ENCODE assay signal across 20 cellular contexts in the genomic region with DNA sequence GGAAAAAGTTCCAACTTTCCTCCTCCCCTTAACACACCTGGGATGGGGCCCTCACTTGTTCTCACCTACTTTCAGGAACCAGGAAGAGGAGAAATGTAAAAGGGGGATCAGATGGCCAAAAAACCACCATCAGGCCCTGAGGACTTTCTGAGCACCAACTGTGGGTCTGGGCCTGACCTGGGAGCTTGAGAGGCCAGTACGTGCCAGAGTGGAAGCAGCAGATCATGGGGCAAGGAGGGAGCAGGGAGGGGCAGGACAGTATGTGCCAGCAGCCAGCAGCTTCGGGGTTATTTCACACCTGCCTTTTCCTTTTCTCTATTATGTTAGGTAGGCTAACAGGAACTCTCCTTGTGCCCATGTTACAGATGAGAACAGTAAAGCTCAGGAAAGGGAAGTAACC.
A peak's percentile ranks its signal among the peaks of the same experiment; 100 is the strongest.
DNase-seq lines count a peak whose midpoint lies in the region; ATAC-seq and TF ChIP-seq lines count a peak whose summit lies in the region.
"Had no signal": no experiment of that assay in that cellular context is flagged by ENCODE, and none has a peak within 500 bp of the region (broad histone marks: within the 10 kb centered on the region; RNA-seq: fewer than 3 reads in every experiment).

No MANE protein-coding gene starts in this region.

- 91% methylated on average over 2 of the region's 2 CpGs for WGBS in esophagus muscularis mucosa
- no CpG with 5 or more reads among the region's 2 CpGs for WGBS in neuronal stem cell (ENCODE audit: extremely low coverage in 2 of 2, insufficient read length in 2 of 2, insufficient replicate concordance in 1 of 2), 2 donors

- DNase-seq in T-helper 2 cell treated with Interferon-gamma antibody and Interleukin-4, amounts not matched to agents 5 μg/mL and 100 μg/mL, for 36 hours (ENCODE audit: low spot score), result peak; percentile 2
- no peak for DNase-seq in T-helper 2 cell
- peak; percentile 2 for DNase-seq in D341Med (ENCODE audit: low spot score)
- peak; percentile 90 for DNase-seq in esophagus muscularis mucosa (ENCODE audit: extremely low spot score)
- no peak for DNase-seq in neuronal stem cell (ENCODE audit: low spot score)
- no peak for DNase-seq in GM19238 (ENCODE audit: insufficient read length, low spot score)
- DNase-seq: AML-193, DMS79, HFFc6, NCI-H1417, NCI-H187 treated with DMSO at 0.1 percent for 48 hours, NCI-H226, NCI-H524, RPMI8226, SHP77 treated with DMSO at 0.1 percent for 48 hours had no signal

- no peaks in the 10 kb centered on the region for H3K27me3 ChIP-seq in esophagus muscularis mucosa
- peaks cover 0 to 3% (median 0%) of the 10 kb centered on the region in 3 experiments for H3K27me3 ChIP-seq in neuronal stem cell (ENCODE audit: control insufficient read depth in 3 of 3, insufficient read depth in 3 of 3, low read depth in 1 of 3, low read length in 3 of 3)

- H2BK5ac ChIP-seq in neuronal stem cell (ENCODE audit: low read length), result no peak overlapping the region

- no peak overlapping the region for H2AK5ac ChIP-seq in neuronal stem cell (ENCODE audit: low read depth, low read length)

- TF ChIP-seq POLR2A in esophagus muscularis mucosa (IDR thresholded peaks at IDR 0.05; ENCODE audit: low read depth), result no peak

- no peak overlapping the region for H3K9ac ChIP-seq in neuronal stem cell (ENCODE audit: low read depth, low read length, poor library complexity)
- H3K9ac ChIP-seq: KMS-11 had no signal

- H3K9me3 ChIP-seq in esophagus muscularis mucosa, result no peaks in the 10 kb centered on the region
- no peaks in the 10 kb centered on the region for H3K9me3 ChIP-seq in neuronal stem cell (replicated peaks in 1 of 2; ENCODE audit: control insufficient read depth in 2 of 2, insufficient read depth in 1 of 2, low read depth in 1 of 2, low read length in 2 of 2)

- H3K9me3 Mint-ChIP-seq in T-helper 2 cell treated with Interferon-gamma antibody and Interleukin-4, amounts not matched to agents 5 μg/mL and 100 μg/mL, for 36 hours, result no peaks in the 10 kb centered on the region
- H3K9me3 Mint-ChIP-seq: HFFc6 had no signal

- H3K4me3 ChIP-seq in esophagus muscularis mucosa (no peak overlapping the region), neuronal stem cell (ENCODE audit: low read length in 2 of 2) (no peak overlapping the region)

- H2BK15ac ChIP-seq in neuronal stem cell (ENCODE audit: low read length), result no peak overlapping the region

- H3K4me1 ChIP-seq in esophagus muscularis mucosa, result no peaks in the 10 kb centered on the region
- peaks cover 0 to 19% of the 10 kb centered on the region in 2 donors for H3K4me1 ChIP-seq in neuronal stem cell (ENCODE audit: control insufficient read depth in 2 of 2, insufficient read depth in 1 of 2, low read depth in 1 of 2, low read length in 2 of 2)

- H3K23ac ChIP-seq in neuronal stem cell (ENCODE audit: low read depth, low read length, poor library complexity), result no peak overlapping the region

- no peak overlapping the region for H3K4me2 ChIP-seq in neuronal stem cell (ENCODE audit: insufficient read depth, low read length, poor library complexity, severe bottlenecking)
- H3K4me2 ChIP-seq: KMS-11 had no signal

- H4K8ac ChIP-seq in neuronal stem cell (ENCODE audit: low read depth, low read length), result no peak overlapping the region

- no peak for TF ChIP-seq EP300 in esophagus muscularis mucosa (IDR thresholded peaks at IDR 0.05)

- H3K36me3 ChIP-seq in esophagus muscularis mucosa (no peaks in the 10 kb centered on the region), neuronal stem cell (replicated peaks in 1 of 2; ENCODE audit: control insufficient read depth in 2 of 2, insufficient read depth in 2 of 2, low read length in 2 of 2) (no peaks in the 10 kb centered on the region)

- H3K18ac ChIP-seq in neuronal stem cell (ENCODE audit: low read length), result peak overlapping the region; percentile 69

- H2BK12ac ChIP-seq in neuronal stem cell (ENCODE audit: low read length), result no peak overlapping the region

- peaks cover 1% of the 10 kb centered on the region for H3K4me1 Mint-ChIP-seq in T-helper 2 cell treated with Interferon-gamma antibody and Interleukin-4, amounts not matched to agents 5 μg/mL and 100 μg/mL, for 36 hours (ENCODE audit: low read depth)

- intact Hi-C loops in esophagus muscularis mucosa (cut with DNase I), result no loop called here

- no peak overlapping the region for H2BK120ac ChIP-seq in neuronal stem cell (ENCODE audit: low read depth, low read length)

- H3K36me3 Mint-ChIP-seq in T-helper 2 cell treated with Interferon-gamma antibody and Interleukin-4, amounts not matched to agents 5 μg/mL and 100 μg/mL, for 36 hours (ENCODE audit: low read depth), result no peaks in the 10 kb centered on the region

- H3K27ac ChIP-seq in esophagus muscularis mucosa (replicated peaks in 1 of 4) (no peak overlapping the region), neuronal stem cell (replicated peaks; ENCODE audit: low read length) (no peak overlapping the region)
- H3K27ac ChIP-seq: 22Rv1, C4-2B, KMS-11 had no signal

- no peak overlapping the region for H3K14ac ChIP-seq in neuronal stem cell (ENCODE audit: low read length)

- H3K79me1 ChIP-seq in neuronal stem cell (ENCODE audit: low read depth, low read length), result no peaks in the 10 kb centered on the region

- no peak overlapping the region for H2AFZ ChIP-seq in neuronal stem cell (ENCODE audit: low read length)

- H3K4me3 Mint-ChIP-seq in T-helper 2 cell treated with Interferon-gamma antibody and Interleukin-4, amounts not matched to agents 5 μg/mL and 100 μg/mL, for 36 hours, result no peak overlapping the region
- H3K4me3 Mint-ChIP-seq: HFFc6 had no signal

- no peak for ATAC-seq in GM21447 (IDR thresholded peaks at IDR 0.05; ENCODE audit: unreplicated experiment)
- ATAC-seq in HG03280 (IDR thresholded peaks at IDR 0.05; ENCODE audit: unreplicated experiment), result no peak

- H3K27me3 Mint-ChIP-seq in T-helper 2 cell treated with Interferon-gamma antibody and Interleukin-4, amounts not matched to agents 5 μg/mL and 100 μg/mL, for 36 hours (ENCODE audit: low read depth), result peaks cover 9% of the 10 kb centered on the region

- H3K27ac Mint-ChIP-seq in T-helper 2 cell treated with Interferon-gamma antibody and Interleukin-4, amounts not matched to agents 5 μg/mL and 100 μg/mL, for 36 hours, result no peak overlapping the region
- H3K27ac Mint-ChIP-seq: HFFc6 had no signal

- H4K91ac ChIP-seq in neuronal stem cell (ENCODE audit: low read depth, low read length, poor library complexity), result no peak overlapping the region

- no peak for TF ChIP-seq CTCF in esophagus muscularis mucosa (IDR thresholded peaks at IDR 0.05)

- no peak overlapping the region for H3K4ac ChIP-seq in neuronal stem cell (ENCODE audit: low read length)

Comparison
In these comparisons a context has a peak if more than half of its experiments do, and no peak if none do; other contexts are left out.
1. DNase-seq: peak in T-helper 2 cell treated with Interferon-gamma antibody and Interleukin-4, amounts not matched to agents 5 μg/mL and 100 μg/mL, for 36 hours (single experiment), D341Med (single experiment) and esophagus muscularis mucosa (single experiment); none in T-helper 2 cell (0 of 5), neuronal stem cell (single experiment) and GM19238 (single experiment).